Comparison of ENCODE assay signal across 10 cellular contexts in genomic region chr12:92556622-92557421, GRCh38.
DNase-seq lines count a peak whose midpoint lies in the region; ATAC-seq and TF ChIP-seq lines count a peak whose summit lies in the region.
"Had no signal": no experiment of that assay in that cellular context is flagged by ENCODE, and none has a peak within 500 bp of the region (broad histone marks: within the 10 kb centered on the region; RNA-seq: fewer than 3 reads in every experiment).

No MANE protein-coding gene starts in this region.

- ATAC-seq in DND-41 (ENCODE audit: insufficient read depth, low read depth) (peak; percentile 32; the same call in 2 of the 3 replicates), GM18867 (IDR thresholded peaks at IDR 0.05; ENCODE audit: unreplicated experiment) (peak; percentile 27), HG03520 (IDR thresholded peaks at IDR 0.05; ENCODE audit: unreplicated experiment) (no peak)

- intact Hi-C loops in transverse colon (cut with DNase I; ENCODE audit: low total_unique reads) (no loop called here), mammary epithelial cell (cut with micrococcal nuclease) (no loop called here)

- no peaks in the 10 kb centered on the region for H3K9me2 ChIP-seq in OCI-LY1 (ENCODE audit: low read depth, low read length)

- no peak overlapping the region for H3K4me3 ChIP-seq in DND-41 (ENCODE audit: low read depth in 1 of 2, low read length in 2 of 2)
- H3K4me3 ChIP-seq in OCI-LY1 (ENCODE audit: low read depth, low read length, poor library complexity, severe bottlenecking), result no peak overlapping the region
- H3K4me3 ChIP-seq in esophagus (ENCODE audit: low read depth in 1 of 2, low read length in 2 of 2), result no peak overlapping the region
- no peak overlapping the region for H3K4me3 ChIP-seq in transverse colon
- H3K4me3 ChIP-seq in mammary epithelial cell (replicated peaks in 1 of 3; ENCODE audit: insufficient read depth in 1 of 3, low read depth in 2 of 3, low read length in 3 of 3), result no peak overlapping the region

- no peak for TF ChIP-seq POLR2A in transverse colon (IDR thresholded peaks at IDR 0.05)

- H4K20me1 ChIP-seq in DND-41 (ENCODE audit: insufficient read depth, low read length) (no peaks in the 10 kb centered on the region), OCI-LY1 (ENCODE audit: insufficient read depth, low read length) (no peaks in the 10 kb centered on the region), mammary epithelial cell (ENCODE audit: insufficient read depth, low read length) (no peaks in the 10 kb centered on the region)

- no peaks in the 10 kb centered on the region for H3F3A ChIP-seq in OCI-LY1 (ENCODE audit: insufficient read depth, low read length)

- dilution Hi-C loops in mammary epithelial cell (cut with HindIII; ENCODE audit: low sequenced_read_pairs), result no loop called here

- DNase-seq in DND-41 (no peak), transverse colon (no peak), mammary epithelial cell (no peak), KG1 (lab: John Stamatoyannopoulos, UW) (no peak)

- no peak for TF ChIP-seq CTCF in DND-41 (IDR thresholded peaks at IDR 0.05; ENCODE audit: borderline replicate concordance, extremely low read depth, low read length, poor library complexity, severe bottlenecking)
- no peak for TF ChIP-seq CTCF in OCI-LY1 (IDR thresholded peaks at IDR 0.05; ENCODE audit: low read length)
- TF ChIP-seq CTCF in transverse colon (IDR thresholded peaks at IDR 0.05), result no peak
- TF ChIP-seq CTCF in mammary epithelial cell (conservative IDR thresholded peaks at IDR 0.05 in 1 of 2, IDR thresholded peaks at IDR 0.05 in 1 of 2; ENCODE audit: extremely low read depth in 1 of 2, insufficient read depth in 1 of 2, low read depth in 1 of 2, low read length in 2 of 2), result no peak

- in situ Hi-C loops in transverse colon (cut with MboI; ENCODE audit: low pct_ligation_motif_present in 1 of 4, low pct_unique_long_range_greater_than_20kb in 1 of 4, low sequenced_read_pairs in 3 of 4) (loop anchor here in 3 of 4 donors (25.0 kb wide), 2 partner anchors 420 to 745 kb away; partner anchors contain the start of gene BTG1 (in 2 of the 3)), mammary epithelial cell (cut with MboI; ENCODE audit: low sequenced_read_pairs in 2 of 2) (loop anchor here in 1 of 2 donors (25.0 kb wide), 1 partner anchor 1170 kb away; no protein-coding TSS in a partner anchor)

- H2AFZ ChIP-seq in DND-41 (ENCODE audit: low read depth, low read length) (peak overlapping the region; percentile 27; the same call in 1 of the 2 replicates), OCI-LY1 (ENCODE audit: low read length) (peak overlapping the region; percentile 40; the same call in 1 of the 2 replicates), mammary epithelial cell (ENCODE audit: low read depth, low read length) (no peak overlapping the region)

- peak overlapping the region; percentile 58 for H3K27ac ChIP-seq in DND-41 (ENCODE audit: low read length)
- no peak overlapping the region for H3K27ac ChIP-seq in OCI-LY1 (ENCODE audit: low read depth, low read length, poor library complexity, severe bottlenecking)
- H3K27ac ChIP-seq in esophagus (ENCODE audit: low read depth in 2 of 2, low read length in 1 of 2), result peak overlapping the region; percentile 4 to 27
- peak overlapping the region in 2 of 4 donors; percentile 6 to 15 for H3K27ac ChIP-seq in transverse colon
- H3K27ac ChIP-seq in mammary epithelial cell (ENCODE audit: insufficient read depth, low read depth, low read length), result no peak overlapping the region
- H3K27ac ChIP-seq: epithelial cell of prostate, HL-60 had no signal

- BruUV-seq in mammary epithelial cell (replicated peaks; lab: Mats Ljungman, UMichigan), result no TSS peak

- H3K4me2 ChIP-seq in DND-41 (ENCODE audit: insufficient read depth, low read length) (peak overlapping the region; percentile 26), OCI-LY1 (ENCODE audit: low read length) (no peak overlapping the region), mammary epithelial cell (ENCODE audit: insufficient read depth, low read depth, low read length) (no peak overlapping the region)

- 86 to 90% methylated on average over 9 of the region's 9 CpGs for WGBS in esophagus, 2 donors
- WGBS in transverse colon (ENCODE audit: low coverage in 1 of 2), 2 donors, result 80 to 81% methylated on average over 8 to 9 of the region's 9 CpGs
- WGBS in mammary epithelial cell (ENCODE audit: low coverage, missing lambda C conversion rate), result 97% methylated on average over 9 of the region's 9 CpGs

- CTCF ChIA-PET in mammary epithelial cell (lab: Charles Lee; ENCODE audit: low non-redundant PET), result no interaction called here

- peaks cover 21% of the 10 kb centered on the region for H3K4me1 ChIP-seq in DND-41 (ENCODE audit: insufficient read depth, low read length)
- H3K4me1 ChIP-seq in OCI-LY1 (ENCODE audit: insufficient read depth, low read length, severe bottlenecking), result peaks cover 29% of the 10 kb centered on the region
- H3K4me1 ChIP-seq in esophagus (ENCODE audit: control insufficient read depth in 2 of 2, insufficient read depth in 2 of 2, low read length in 1 of 2), result peaks cover 2 to 13% of the 10 kb centered on the region in 2 donors
- peaks cover 5 to 42% (median 9%) of the 10 kb centered on the region in 4 donors for H3K4me1 ChIP-seq in transverse colon
- peaks cover 23% of the 10 kb centered on the region for H3K4me1 ChIP-seq in mammary epithelial cell (ENCODE audit: insufficient read depth, low read length)

- no peaks in the 10 kb centered on the region for H3K36me3 ChIP-seq in DND-41 (ENCODE audit: insufficient read depth, low read length)
- no peaks in the 10 kb centered on the region for H3K36me3 ChIP-seq in OCI-LY1 (ENCODE audit: insufficient read depth, low read length)
- H3K36me3 ChIP-seq in esophagus (ENCODE audit: control insufficient read depth in 2 of 2, insufficient read depth in 2 of 2, low read length in 1 of 2), result no peaks in the 10 kb centered on the region
- H3K36me3 ChIP-seq in transverse colon, result no peaks in the 10 kb centered on the region
- no peaks in the 10 kb centered on the region for H3K36me3 ChIP-seq in mammary epithelial cell (ENCODE audit: insufficient read depth, low read length)

- TF ChIP-seq EP300 in transverse colon (IDR thresholded peaks at IDR 0.05; ENCODE audit: low read depth), result no peak

- H3K9ac ChIP-seq in DND-41 (ENCODE audit: low read depth, low read length), result no peak overlapping the region
- H3K9ac ChIP-seq in OCI-LY1 (ENCODE audit: low read length), result no peak overlapping the region
- no peak overlapping the region for H3K9ac ChIP-seq in mammary epithelial cell (ENCODE audit: insufficient read depth, low read length)

- H3K9me3 ChIP-seq in DND-41 (ENCODE audit: insufficient read depth, low read length, severe bottlenecking) (no peaks in the 10 kb centered on the region), OCI-LY1 (ENCODE audit: low read length) (no peaks in the 10 kb centered on the region), esophagus (ENCODE audit: control insufficient read depth in 2 of 2, insufficient read depth in 1 of 2, low read depth in 1 of 2, low read length in 1 of 2) (no peaks in the 10 kb centered on the region), transverse colon (no peaks in the 10 kb centered on the region), mammary epithelial cell (replicated peaks; ENCODE audit: insufficient read depth, low read length) (no peaks in the 10 kb centered on the region)

- H3K27me3 ChIP-seq in DND-41 (ENCODE audit: insufficient read depth, low read length, poor library complexity) (no peaks in the 10 kb centered on the region), OCI-LY1 (ENCODE audit: insufficient read depth, low read length) (no peaks in the 10 kb centered on the region), esophagus (ENCODE audit: control insufficient read depth in 1 of 2, insufficient read depth in 2 of 2, low read length in 2 of 2) (no peaks in the 10 kb centered on the region), transverse colon (no peaks in the 10 kb centered on the region), mammary epithelial cell (ENCODE audit: insufficient read depth, low read length) (no peaks in the 10 kb centered on the region)

- H3K79me2 ChIP-seq in DND-41 (ENCODE audit: insufficient read depth, low read length), result no peaks in the 10 kb centered on the region
- H3K79me2 ChIP-seq in OCI-LY1 (ENCODE audit: insufficient read depth, low read length), result no peaks in the 10 kb centered on the region
- H3K79me2 ChIP-seq in mammary epithelial cell (ENCODE audit: insufficient read depth, low read length), result no peaks in the 10 kb centered on the region

Comparison
In these comparisons a context has a peak if more than half of its experiments do, and no peak if none do; other contexts are left out.
1. H3K27ac ChIP-seq: peak in DND-41 (single experiment) and esophagus (2 of 2); none in OCI-LY1 (single experiment) and mammary epithelial cell (single experiment).